In the genomic region with DNA sequence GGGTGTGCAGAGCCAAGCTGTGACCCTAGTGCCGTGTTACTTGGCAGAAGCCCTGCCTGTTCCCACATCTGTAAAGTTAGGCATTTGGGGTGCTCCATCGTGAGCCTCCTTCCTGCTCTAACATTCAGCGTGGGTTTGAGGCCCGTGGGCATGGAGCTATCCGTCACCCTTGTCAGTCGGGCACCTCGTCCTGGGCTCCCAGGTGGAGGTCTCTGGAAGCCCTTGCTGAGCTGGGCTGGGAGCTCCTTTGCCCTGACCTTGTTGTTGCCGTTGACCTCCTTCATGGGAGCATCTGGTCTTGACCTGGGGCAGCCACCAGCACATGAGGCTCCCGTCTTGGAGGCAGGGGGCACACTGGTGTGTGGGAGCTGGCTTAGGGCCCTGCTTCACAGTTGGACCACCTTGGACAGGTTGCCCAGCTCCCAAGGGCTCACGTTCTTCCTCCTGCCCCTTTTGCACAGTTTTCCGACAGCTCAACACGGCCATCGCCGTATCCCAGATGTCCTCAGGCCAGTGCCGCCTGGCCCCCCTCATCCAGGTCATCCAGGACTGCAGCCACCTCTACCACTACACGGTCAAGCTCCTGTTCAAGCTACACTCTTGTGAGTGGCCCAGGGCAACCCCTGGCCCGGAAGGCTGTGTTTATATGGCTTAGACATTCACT, we compare ENCODE assay signal across 28 cellular contexts. TPM values are rescaled to one million over a fixed set of nuclear protein-coding genes. Genes with fewer than 3 reads are reported as not detected.
DNase-seq lines count a peak whose midpoint lies in the region; ATAC-seq and TF ChIP-seq lines count a peak whose summit lies in the region.
"Had no signal": no experiment of that assay in that cellular context is flagged by ENCODE, and none has a peak within 500 bp of the region (broad histone marks: within the 10 kb centered on the region; RNA-seq: fewer than 3 reads in every experiment).

No MANE protein-coding gene starts in this region.

- TF ChIP-seq CTCF in left ventricle myocardium inferior (IDR thresholded peaks at IDR 0.05; ENCODE audit: borderline replicate concordance) = no peak
- no peak for TF ChIP-seq CTCF in coronary artery (IDR thresholded peaks at IDR 0.05)
- TF ChIP-seq CTCF in osteoblast (IDR thresholded peaks at IDR 0.05; ENCODE audit: extremely low read depth, low read depth, low read length) = no peak
- TF ChIP-seq CTCF in vagina (IDR thresholded peaks at IDR 0.05) = no peak
- TF ChIP-seq CTCF in PC-9 (conservative IDR thresholded peaks at IDR 0.05) = no peak

- H4K20me1 ChIP-seq in osteoblast (ENCODE audit: insufficient read depth, low read length) = no peaks in the 10 kb centered on the region
- H4K20me1 ChIP-seq in PC-9 (ENCODE audit: insufficient read depth) = no peaks in the 10 kb centered on the region

- peak; percentile 32 for DNase-seq in left ventricle myocardium superior
- no peak for DNase-seq in left ventricle myocardium inferior
- no peak for DNase-seq in coronary artery (ENCODE audit: low spot score)
- DNase-seq in osteoblast (ENCODE audit: insufficient read length, low spot score, missing footprints) = peak; percentile 77
- DNase-seq in vagina (ENCODE audit: extremely low spot score in 2 of 2) = no peak
- no peak for DNase-seq in PC-9
- no peak for DNase-seq in sciatic nerve (ENCODE audit: low spot score)
- DNase-seq in NCI-H1417 treated with DMSO at 0.1 percent for 48 hours (lab: John Stamatoyannopoulos, UW) = no peak
- DNase-seq: activated CD4-positive, alpha-beta T cell treated with anti-CD3 and anti-CD28 coated beads, Interleukin-2, amount 50 U/mL, for 48 hours; activated naive CD4-positive, alpha-beta T cell treated with anti-CD3 and anti-CD28 coated beads, Interleukin-2, amount 50 U/mL, for 16 hours; CD4-positive, alpha-beta memory T cell; DMS 273 treated with DMSO at 0.1 percent for 48 hours; EL; Kasumi-1; kidney glomerular epithelial cell; MV-4-11; NCI-H1694; NCI-H2171; NCI-H524 treated with DMSO at 0.1 percent for 48 hours; Peyer's patch; right lobe of liver; SJCRH30; stimulated activated CD4-positive, alpha-beta T cell treated with anti-CD3 and anti-CD28 coated beads, Interleukin-12 subunit alpha, Interleukin-12 subunit beta, amount 100 ng/mL, for 4 hours; stimulated activated CD4-positive, alpha-beta T cell treated with anti-CD3 and anti-CD28 coated beads, Interleukin-4, amount 100 ng/mL, for 1 hour; T-cell had no signal

- peaks cover 45% of the 10 kb centered on the region for H3K4me1 ChIP-seq in left ventricle myocardium inferior
- peaks cover 14% of the 10 kb centered on the region for H3K4me1 ChIP-seq in osteoblast (ENCODE audit: insufficient read depth, low read length)
- peaks cover 28% of the 10 kb centered on the region for H3K4me1 ChIP-seq in vagina
- H3K4me1 ChIP-seq in PC-9 (replicated peaks; ENCODE audit: insufficient read depth) = no peaks in the 10 kb centered on the region
- H3K4me1 ChIP-seq: Peyer's patch, SJCRH30 had no signal

- H3K27ac ChIP-seq in left ventricle myocardium inferior (replicated peaks) (no peak overlapping the region), coronary artery (peak overlapping the region; percentile 47 to 87), osteoblast (ENCODE audit: low read depth, low read length) (no peak overlapping the region), vagina (peak overlapping the region; percentile 40), PC-9 (no peak overlapping the region)
- H3K27ac ChIP-seq: Peyer's patch, right lobe of liver, SJCRH30 had no signal

- POLR2A ChIA-PET in PC-9 (lab: Charles Lee; ENCODE audit: unreplicated experiment) = interaction anchor here (0.6 kb wide), 1 partner anchor 92 kb away, joined by 5 read pairs; no protein-coding TSS in a partner anchor

- H3K9me2 ChIP-seq in PC-9 (ENCODE audit: insufficient read depth) = no peaks in the 10 kb centered on the region

- CTCF ChIA-PET in PC-9 (lab: Charles Lee) = interaction anchor here (0.6 kb wide), 1 partner anchor 20 kb away, joined by 7 read pairs; no protein-coding TSS in a partner anchor

- no peaks in the 10 kb centered on the region for H3K9me3 ChIP-seq in left ventricle myocardium inferior (replicated peaks)
- no peaks in the 10 kb centered on the region for H3K9me3 ChIP-seq in osteoblast (ENCODE audit: low read depth, low read length)
- no peaks in the 10 kb centered on the region for H3K9me3 ChIP-seq in vagina
- no peaks in the 10 kb centered on the region for H3K9me3 ChIP-seq in PC-9 (ENCODE audit: insufficient read depth, low read depth)
- H3K9me3 ChIP-seq: Peyer's patch, right lobe of liver, SJCRH30 had no signal

- no peak for TF ChIP-seq POLR2A in vagina (IDR thresholded peaks at IDR 0.05)

- H3K36me3 ChIP-seq in left ventricle myocardium inferior (peaks cover 13% of the 10 kb centered on the region), osteoblast (ENCODE audit: insufficient read depth, low read length) (no peaks in the 10 kb centered on the region), vagina (peaks cover 0 to 24% of the 10 kb centered on the region in 2 donors), PC-9 (ENCODE audit: low read depth) (no peaks in the 10 kb centered on the region)
- H3K36me3 ChIP-seq: SJCRH30 had no signal

- H3F3A ChIP-seq in PC-9 (ENCODE audit: insufficient read depth, low read depth) = peaks cover 14% of the 10 kb centered on the region; the same call in 1 of the 2 replicates

- no peaks in the 10 kb centered on the region for H3K27me3 ChIP-seq in left ventricle myocardium inferior (ENCODE audit: low read depth)
- H3K27me3 ChIP-seq in osteoblast (ENCODE audit: insufficient read depth, low read length) = no peaks in the 10 kb centered on the region
- no peaks in the 10 kb centered on the region for H3K27me3 ChIP-seq in vagina
- H3K27me3 ChIP-seq in PC-9 (ENCODE audit: insufficient read depth, low read depth) = no peaks in the 10 kb centered on the region
- H3K27me3 ChIP-seq: Peyer's patch, right lobe of liver, SJCRH30 had no signal

- H3K79me2 ChIP-seq in osteoblast (ENCODE audit: insufficient read depth, low read length) (no peaks in the 10 kb centered on the region), PC-9 (ENCODE audit: low read depth) (no peaks in the 10 kb centered on the region)

- no peak overlapping the region for H2AFZ ChIP-seq in osteoblast (ENCODE audit: low read length)
- no peak overlapping the region for H2AFZ ChIP-seq in PC-9

- BruUV-seq in PC-9 (replicated peaks; lab: Mats Ljungman, UMichigan) = no TSS peak

- intact Hi-C loops in left ventricle myocardium superior (cut with micrococcal nuclease) (no loop called here), left ventricle myocardium inferior (cut with micrococcal nuclease) (no loop called here), vagina (cut with DNase I) (no loop called here), PC-9 (cut with micrococcal nuclease; ENCODE audit: unreplicated experiment) (no loop called here), sciatic nerve (cut with DNase I) (no loop called here)

- no peak for ATAC-seq in left ventricle myocardium superior
- no peak for ATAC-seq in sciatic nerve
- ATAC-seq: activated CD4-positive, CD25-positive, alpha-beta regulatory T cell treated with anti-CD3 and anti-CD28 coated beads, Interleukin-2, amount 50 U/mL, for 24 hours; activated T-helper 17 cell treated with anti-CD3 and anti-CD28 coated beads, Interleukin-2, amount 50 U/mL, for 72 hours; GM12878; right lobe of liver; T-cell had no signal

- no peak overlapping the region for H3K4me3 ChIP-seq in left ventricle myocardium inferior
- no peak overlapping the region for H3K4me3 ChIP-seq in coronary artery
- H3K4me3 ChIP-seq in osteoblast (ENCODE audit: insufficient read depth, low read length) = no peak overlapping the region
- no peak overlapping the region for H3K4me3 ChIP-seq in vagina
- H3K4me3 ChIP-seq in PC-9 = no peak overlapping the region
- H3K4me3 ChIP-seq: GM12878, Peyer's patch, right lobe of liver, SJCRH30 had no signal

- H3K4me2 ChIP-seq in osteoblast (ENCODE audit: insufficient read depth, low read length) (no peak overlapping the region), PC-9 (no peak overlapping the region)

RNA-seq across cellular contexts. Expression of gene HIP1R, which starts 18.5 kb away (rescaled TPM):
- total RNA-seq in left ventricle myocardium superior (27.4 TPM), left ventricle myocardium inferior (11.2 TPM), osteoblast (19.4 and 21.0 TPM in 2 replicates), vagina (66.0 TPM), PC-9 (2021) (33.1 and 47.4 TPM in 2 replicates), sciatic nerve (14.3 TPM)

RNA-seq across cellular contexts. Expression of gene VPS37B, which starts 42.2 kb away (rescaled TPM):
- 29.5 TPM for total RNA-seq in left ventricle myocardium superior
- total RNA-seq in left ventricle myocardium inferior = 13.3 TPM
- 19.2 and 20.6 TPM in 2 replicates for total RNA-seq in osteoblast
- total RNA-seq in vagina = 34.9 TPM
- total RNA-seq in PC-9 (2021) = 51.4 and 53.5 TPM in 2 replicates
- 24.8 TPM for total RNA-seq in sciatic nerve

Comparison
In these comparisons a context has a peak if more than half of its experiments do, and no peak if none do; other contexts are left out.
1. DNase-seq: peak in left ventricle myocardium superior (single experiment) and osteoblast (single experiment); none in left ventricle myocardium inferior (single experiment), coronary artery (single experiment), vagina (0 of 2), PC-9 (0 of 2), sciatic nerve (single experiment) and NCI-H1417 treated with DMSO at 0.1 percent for 48 hours (single experiment).
2. H3K27ac ChIP-seq: peak in coronary artery (2 of 2) and vagina (single experiment); none in left ventricle myocardium inferior (single experiment), osteoblast (single experiment) and PC-9 (single experiment).